In the genomic region with DNA sequence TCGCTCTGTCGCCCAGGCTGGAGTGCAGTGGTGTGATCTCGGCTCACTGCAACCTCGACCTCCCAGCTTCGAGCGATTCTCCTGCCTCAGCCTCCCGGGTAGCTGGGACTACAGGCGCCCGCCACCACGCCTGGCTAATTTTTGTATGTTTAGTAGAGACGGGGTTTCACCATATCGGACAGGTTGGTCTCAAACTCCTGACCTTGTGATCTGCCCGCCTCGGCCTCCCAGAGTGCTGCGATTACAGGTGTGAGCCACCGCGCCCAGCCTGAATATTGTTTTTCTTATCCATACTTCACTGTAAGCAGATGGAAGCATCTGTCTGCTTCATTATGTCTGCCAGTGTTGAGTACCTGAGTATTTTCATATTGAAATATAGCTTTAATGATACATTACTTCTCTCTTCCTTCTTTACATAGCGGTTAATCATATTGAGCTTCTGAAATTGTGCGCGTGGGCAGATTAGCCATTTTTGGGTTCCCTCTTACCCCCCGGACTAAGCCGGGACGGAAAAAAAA, we compare ENCODE assay signal across 8 cellular contexts. TPM values are rescaled to one million over a fixed set of nuclear protein-coding genes. Genes with fewer than 3 reads are reported as not detected.
A peak's percentile ranks its signal among the peaks of the same experiment; 100 is the strongest.
DNase-seq lines count a peak whose midpoint lies in the region; ATAC-seq, FAIRE-seq and TF ChIP-seq lines count a peak whose summit lies in the region.
"Not testable (repeated sequence)": the region's sequence is repeated elsewhere in the genome, so short reads cannot be mapped to it uniquely, and the experiment has no call there.

No MANE protein-coding gene starts in this region.

- TF ChIP-seq RAD21 in H1 (IDR thresholded peaks at IDR 0.05 in 1 of 2, conservative IDR thresholded peaks at IDR 0.05 in 1 of 2; ENCODE audit: low read depth in 2 of 2, low read length in 2 of 2), result not testable (repeated sequence)

- H3K27ac ChIP-seq in CD4-positive, CD25-positive, alpha-beta regulatory T cell (ENCODE audit: insufficient read depth, low read length, poor library complexity, severe bottlenecking), result peak overlapping the region; percentile 78
- not testable (repeated sequence) for H3K27ac ChIP-seq in H1 (ENCODE audit: low read depth, low read length)
- H3K27ac ChIP-seq in suprapubic skin, result peak overlapping the region; percentile 86

- H3K23ac ChIP-seq in H1 (ENCODE audit: insufficient read length), result not testable (repeated sequence)

- H4K8ac ChIP-seq in H1 (ENCODE audit: extremely low read depth, insufficient read depth, low read length), result not testable (repeated sequence)

- not testable (repeated sequence) for ATAC-seq in CD4-positive, CD25-positive, alpha-beta regulatory T cell (ENCODE audit: low read depth in 2 of 2)
- peak; percentile 8 for ATAC-seq in HG03135 (IDR thresholded peaks at IDR 0.05; ENCODE audit: unreplicated experiment)

- POLR2A ChIA-PET in H1 (lab: Charles Lee; ENCODE audit: partially characterized antibody), result interaction anchor here (0.7 to 3.2 kb wide), 7 partner anchors 9 to 488 kb away, joined by 3 to 12 read pairs (median 4); a partner anchor contains a TSS

- not testable (repeated sequence) for FAIRE-seq in H1 (lab: Jason Lieb, UNC)

- H3K4me1 ChIP-seq in CD4-positive, CD25-positive, alpha-beta regulatory T cell (ENCODE audit: control insufficient read depth, insufficient read depth, low read length, poor library complexity, severe bottlenecking), result peaks cover 17% of the 10 kb centered on the region
- H3K4me1 ChIP-seq in H1 (replicated peaks in 1 of 4; ENCODE audit: control insufficient read depth in 3 of 4, insufficient read depth in 4 of 4, low read length in 3 of 4); suprapubic skin: not testable (repeated sequence)

- H3K79me2 ChIP-seq in H1 (ENCODE audit: control insufficient read depth in 1 of 2, insufficient read depth in 2 of 2, low read length in 2 of 2), result not testable (repeated sequence)

- not testable (repeated sequence) for H3K9ac ChIP-seq in H1 (replicated peaks in 1 of 4; ENCODE audit: extremely low read depth in 1 of 4, low read depth in 3 of 4, low read length in 3 of 4)

- H2BK5ac ChIP-seq in H1 (ENCODE audit: low read depth, low read length), result not testable (repeated sequence)

- H3K27me3 Mint-ChIP-seq in CD4-positive, CD25-positive, alpha-beta regulatory T cell; activated naive CD4-positive, alpha-beta T cell treated with anti-CD3 and anti-CD28 coated beads, Interleukin-2, amount 50 U/mL, for 24 hours; immature natural killer cell (ENCODE audit: low read depth in 3 of 3); neural crest cell (ENCODE audit: low read depth): not testable (repeated sequence)

- H3K79me1 ChIP-seq in H1 (ENCODE audit: low read depth, low read length), result not testable (repeated sequence)

- H2BK20ac ChIP-seq in H1 (ENCODE audit: low read length), result not testable (repeated sequence)

- H2BK120ac ChIP-seq in H1 (replicated peaks; ENCODE audit: low read depth, low read length), result not testable (repeated sequence)

- 68% methylated on average over 23 of the region's 23 CpGs; no CpG with 5 or more reads in 1 of the 2 experiments for WGBS in H1 (ENCODE audit: extremely low coverage in 1 of 2, insufficient coverage in 1 of 2, insufficient read length in 1 of 2, insufficient replicate concordance in 2 of 2, low coverage in 1 of 2, low lambda C conversion rate in 2 of 2, missing lambda C conversion rate in 1 of 2), 2 experiments
- 58% methylated on average over 23 of the region's 23 CpGs for WGBS in suprapubic skin

- not testable (repeated sequence) for H3K36me3 ChIP-seq in CD4-positive, CD25-positive, alpha-beta regulatory T cell (ENCODE audit: control insufficient read depth, insufficient read depth, low read length); H1 (ENCODE audit: control insufficient read depth in 2 of 4, insufficient read depth in 4 of 4, low read length in 3 of 4); suprapubic skin

- H2AFZ ChIP-seq in H1 (ENCODE audit: low read length), result 0 out of 2 replicates have a peak overlapping the region, but pooled peaks have one; percentile 43

- CTCF ChIA-PET in H1 (lab: Charles Lee; ENCODE audit: partially characterized antibody), result interaction anchor here (1.2 to 3.3 kb wide), 7 partner anchors 8 to 252 kb away, joined by 3 to 12 read pairs (median 5); no protein-coding TSS in a partner anchor

- H3K4me2 ChIP-seq in H1 (ENCODE audit: insufficient read depth in 1 of 2, low read depth in 2 of 2, low read length in 2 of 2), result peak overlapping the region; percentile 66 to 87

- not testable (repeated sequence) for H3K9me3 ChIP-seq in CD4-positive, CD25-positive, alpha-beta regulatory T cell (ENCODE audit: control insufficient read depth in 2 of 2, low read length in 2 of 2); H1 (ENCODE audit: insufficient read depth in 2 of 2, low read depth in 1 of 2, low read length in 1 of 2); suprapubic skin

- H3K23me2 ChIP-seq in H1 (ENCODE audit: low read depth, low read length), result not testable (repeated sequence)

- peak overlapping the region; percentile 89 for H3K4me3 ChIP-seq in CD4-positive, CD25-positive, alpha-beta regulatory T cell (ENCODE audit: low read depth, low read length)
- peak overlapping the region; percentile 72 to 91 (median 80) for H3K4me3 ChIP-seq in H1 (ENCODE audit: extremely low read depth in 1 of 4, insufficient read depth in 2 of 4, low read depth in 3 of 4, low read length in 4 of 4)
- H3K4me3 ChIP-seq in suprapubic skin, result peak overlapping the region; percentile 92

- not testable (repeated sequence) for H3K14ac ChIP-seq in H1 (ENCODE audit: insufficient read length)

- not testable (repeated sequence) for H3K27me3 ChIP-seq in CD4-positive, CD25-positive, alpha-beta regulatory T cell (ENCODE audit: control insufficient read depth, insufficient read depth, low read length); H1 (replicated peaks in 1 of 4; ENCODE audit: control insufficient read depth in 3 of 4, extremely low read depth in 1 of 4, insufficient read depth in 3 of 4, low read length in 3 of 4); suprapubic skin

- H2BK12ac ChIP-seq in H1 (ENCODE audit: low read depth, low read length), result not testable (repeated sequence)

- peak overlapping the region; percentile 89 to 97 (median 97) for H3K27ac Mint-ChIP-seq in CD4-positive, CD25-positive, alpha-beta regulatory T cell
- peak overlapping the region; percentile 98 for H3K27ac Mint-ChIP-seq in activated naive CD4-positive, alpha-beta T cell treated with anti-CD3 and anti-CD28 coated beads, Interleukin-2, amount 50 U/mL, for 24 hours
- H3K27ac Mint-ChIP-seq in immature natural killer cell, result peak overlapping the region; percentile 70 to 96 (median 82)
- not testable (repeated sequence) for H3K27ac Mint-ChIP-seq in neural crest cell (ENCODE audit: unreplicated experiment)

- not testable (repeated sequence) for TF ChIP-seq CTCF in H1 (IDR thresholded peaks at IDR 0.05; ENCODE audit: control extremely low read depth in 1 of 3, insufficient read depth in 1 of 3, low read depth in 1 of 3, low read length in 3 of 3); neural crest cell (conservative IDR thresholded peaks at IDR 0.05); suprapubic skin (IDR thresholded peaks at IDR 0.05)

- not testable (repeated sequence) for H2BK15ac ChIP-seq in H1 (ENCODE audit: low read length)

- not testable (repeated sequence) for H4K20me1 ChIP-seq in H1 (replicated peaks in 1 of 2; ENCODE audit: control insufficient read depth in 1 of 2, insufficient read depth in 2 of 2, low read length in 2 of 2)

- H3K9me3 Mint-ChIP-seq in CD4-positive, CD25-positive, alpha-beta regulatory T cell; activated naive CD4-positive, alpha-beta T cell treated with anti-CD3 and anti-CD28 coated beads, Interleukin-2, amount 50 U/mL, for 24 hours; immature natural killer cell; neural crest cell: not testable (repeated sequence)

- DNase-seq in CD4-positive, CD25-positive, alpha-beta regulatory T cell; H1 (ENCODE audit: low read depth in 1 of 2, low spot score in 2 of 2); immature natural killer cell; neural crest cell (ENCODE audit: low read depth, low spot score); suprapubic skin (ENCODE audit: low spot score in 2 of 2): not testable (repeated sequence)
- peak; percentile 67 for DNase-seq in SHP77 treated with DMSO at 0.1 percent for 48 hours (lab: John Stamatoyannopoulos, UW)

- not testable (repeated sequence) for H4K91ac ChIP-seq in H1 (replicated peaks; ENCODE audit: insufficient read length, low read length)

- not testable (repeated sequence) for H3K18ac ChIP-seq in H1 (ENCODE audit: extremely low read depth, low read length)

- not testable (repeated sequence) for H4K5ac ChIP-seq in H1 (ENCODE audit: insufficient read length, low read depth, low read length)

- peaks cover 16 to 36% (median 29%) of the 10 kb centered on the region in 4 donors for H3K4me1 Mint-ChIP-seq in CD4-positive, CD25-positive, alpha-beta regulatory T cell
- peaks cover 35% of the 10 kb centered on the region for H3K4me1 Mint-ChIP-seq in activated naive CD4-positive, alpha-beta T cell treated with anti-CD3 and anti-CD28 coated beads, Interleukin-2, amount 50 U/mL, for 24 hours
- H3K4me1 Mint-ChIP-seq in immature natural killer cell (peaks cover 28 to 30% of the 10 kb centered on the region in 2 donors), neural crest cell (peaks cover 20% of the 10 kb centered on the region)

- not testable (repeated sequence) for H3K36me3 Mint-ChIP-seq in CD4-positive, CD25-positive, alpha-beta regulatory T cell; activated naive CD4-positive, alpha-beta T cell treated with anti-CD3 and anti-CD28 coated beads, Interleukin-2, amount 50 U/mL, for 24 hours; immature natural killer cell; neural crest cell (ENCODE audit: low read depth)

- not testable (repeated sequence) for H3K4ac ChIP-seq in H1 (replicated peaks; ENCODE audit: insufficient read length, low read depth, low read length)

- not testable (repeated sequence) for H3K56ac ChIP-seq in H1 (replicated peaks; ENCODE audit: insufficient read length, low read depth, low read length)

- TF ChIP-seq EP300 in H1 (IDR thresholded peaks at IDR 0.05; ENCODE audit: borderline replicate concordance in 1 of 2, low read depth in 2 of 2, low read length in 2 of 2); suprapubic skin (IDR thresholded peaks at IDR 0.05): not testable (repeated sequence)

- not testable (repeated sequence) for TF ChIP-seq POLR2A in H1 (IDR thresholded peaks at IDR 0.05; ENCODE audit: control extremely low read depth in 1 of 2, low read depth in 2 of 2, low read length in 2 of 2); suprapubic skin (IDR thresholded peaks at IDR 0.05)

- H2AK5ac ChIP-seq in H1 (ENCODE audit: low read depth, low read length), result not testable (repeated sequence)

- H3K4me3 Mint-ChIP-seq in CD4-positive, CD25-positive, alpha-beta regulatory T cell, result peak overlapping the region; percentile 73 to 96 (median 92)
- H3K4me3 Mint-ChIP-seq in activated naive CD4-positive, alpha-beta T cell treated with anti-CD3 and anti-CD28 coated beads, Interleukin-2, amount 50 U/mL, for 24 hours, result peak overlapping the region; percentile 98
- H3K4me3 Mint-ChIP-seq in immature natural killer cell (peak overlapping the region; percentile 92 to 97 (median 93)), neural crest cell (peak overlapping the region; percentile 87)

RNA-seq across cellular contexts. Expression of a gene that starts 0.3 kb away (rescaled TPM):
- total RNA-seq in CD4-positive, CD25-positive, alpha-beta regulatory T cell, result 30.9 TPM
- 10 to 100 TPM in 3 of 4 donors, 1 to 10 TPM in 1; 9.5 to 14.6 (median 11.9) TPM for polyA plus RNA-seq in CD4-positive, CD25-positive, alpha-beta regulatory T cell
- total RNA-seq in H1 (2021; fragmentation: NEBNext Ultra II Directional; extraction: Animal tissue kit (Norgen Biotek cat#: 25700)), result 15.8 and 19.5 TPM in 2 replicates
- polyA plus RNA-seq in H1 (2011; rRNA removed) (5.0 and 6.7 TPM in 2 replicates), immature natural killer cell (10 to 100 TPM in 2 of 3 donors, 1 to 10 TPM in 1; 8.2 to 16.9 (median 11.5) TPM)
- 7.7 TPM for polyA plus RNA-seq in H1 (2011; cell fraction: cytosol; rRNA removed)
- polyA plus RNA-seq in H1 (2011; cell fraction: nucleus; rRNA removed), result 11.3 TPM
- 11.0 to 15.4 TPM (median 12.1 TPM) in 4 replicates for polyA plus RNA-seq in H1 (2012, experiment 1 of 2)
- polyA plus RNA-seq in H1 (2012, experiment 2 of 2), result 2.4 TPM
- polyA plus RNA-seq in H1 (2013, experiment 1 of 2), result 6.0 TPM
- polyA plus RNA-seq in H1 (2013, experiment 2 of 2), result 6.6 TPM
- 75.0 and 86.1 TPM in 2 replicates for polyA minus RNA-seq in H1 (2011; rRNA and poly(A)+ RNA removed)
- polyA minus RNA-seq in H1 (2011; cell fraction: cytosol; rRNA and poly(A)+ RNA removed), result 21.8 TPM
- 49.2 TPM for polyA minus RNA-seq in H1 (2011; cell fraction: nucleus; rRNA and poly(A)+ RNA removed)
- total RNA-seq in neural crest cell (19.5 and 21.1 TPM in 2 replicates), suprapubic skin (10 to 100 TPM; 10.6 to 14.0 (median 12.0) TPM)
